In genomic region chr6:73388800-73389512, GRCh38 we compare ENCODE assay signal across 8 cellular contexts. TPM values are rescaled to one million over a fixed set of nuclear protein-coding genes. Genes with fewer than 3 reads are reported as not detected.
DNase-seq lines count a peak whose midpoint lies in the region; ATAC-seq, FAIRE-seq and TF ChIP-seq lines count a peak whose summit lies in the region.

No MANE protein-coding gene starts in this region.

- H3K36me3 Mint-ChIP-seq in T-cell (no peaks in the 10 kb centered on the region), astrocyte (ENCODE audit: low read depth, unreplicated experiment) (no peaks in the 10 kb centered on the region)

- H3K4me3 ChIP-seq in HUES6 (ENCODE audit: low read depth, low read length) (peak overlapping the region; percentile 63), astrocyte (ENCODE audit: insufficient read depth, low read depth, low read length) (peak overlapping the region; percentile 64), sigmoid colon (peak overlapping the region; percentile 9 to 53 (median 44))

- no peak for FAIRE-seq in astrocyte (lab: Jason Lieb, UNC)

- peaks cover 17 to 26% (median 20%) of the 10 kb centered on the region in 3 donors for H3K4me1 Mint-ChIP-seq in T-cell
- H3K4me1 Mint-ChIP-seq in astrocyte (ENCODE audit: low read depth, unreplicated experiment), result no peaks in the 10 kb centered on the region

- H3K4me2 ChIP-seq in astrocyte (ENCODE audit: low read length), result peak overlapping the region; percentile 91

- no peaks in the 10 kb centered on the region for H3K9me3 ChIP-seq in HUES6 (ENCODE audit: control insufficient read depth, insufficient read depth, low read depth, low read length)
- no peaks in the 10 kb centered on the region for H3K9me3 ChIP-seq in astrocyte (ENCODE audit: insufficient read depth, low read depth, low read length)
- H3K9me3 ChIP-seq in sigmoid colon, result no peaks in the 10 kb centered on the region

- intact Hi-C loops in sigmoid colon (cut with DNase I), result no loop called here

- peaks cover 4% of the 10 kb centered on the region; the same call in 1 of the 2 replicates for H3K4me1 ChIP-seq in HUES6 (ENCODE audit: control insufficient read depth, insufficient read depth, low read length)
- no peaks in the 10 kb centered on the region for H3K4me1 ChIP-seq in astrocyte (ENCODE audit: insufficient read depth, low read length)
- peaks cover 0 to 11% (median 2%) of the 10 kb centered on the region in 4 donors for H3K4me1 ChIP-seq in sigmoid colon

- CTCF ChIA-PET in T-cell (lab: Charles Lee), result interaction anchor here (0.6 to 1.1 kb wide), 4 partner anchors 12 to 1325 kb away, joined by 3 to 4 read pairs (median 4); partner anchors contain the start of gene MTO1 (in 1 of the 2)

- H3K27me3 Mint-ChIP-seq in T-cell (peaks cover 0 to 1% of the 10 kb centered on the region in 2 donors), astrocyte (ENCODE audit: low read depth, unreplicated experiment) (no peaks in the 10 kb centered on the region)

- no peak for TF ChIP-seq POLR2A in sigmoid colon (IDR thresholded peaks at IDR 0.05)

- TF ChIP-seq CTCF in astrocyte (IDR thresholded peaks at IDR 0.05; ENCODE audit: insufficient read depth, low read depth, low read length), result peak; percentile 58
- peak in 2 of 4 experiments; percentile 25 to 54 for TF ChIP-seq CTCF in sigmoid colon (IDR thresholded peaks at IDR 0.05)

- H2AFZ ChIP-seq in astrocyte (ENCODE audit: low read depth, low read length), result peak overlapping the region; percentile 90

- peak; percentile 82 for ATAC-seq in GM21526 (IDR thresholded peaks at IDR 0.05; ENCODE audit: low FRiP score, unreplicated experiment)
- ATAC-seq in T-cell (replicated peaks in 1 of 4), result peak; percentile 79 to 89 (median 84)

- WGBS in sigmoid colon, 2 donors, result 1 to 2% methylated on average over 38 of the region's 38 CpGs

- no peaks in the 10 kb centered on the region for H3K36me3 ChIP-seq in HUES6 (ENCODE audit: control insufficient read depth, insufficient read depth, low read length)
- no peaks in the 10 kb centered on the region for H3K36me3 ChIP-seq in astrocyte (ENCODE audit: insufficient read depth, low read length)
- no peaks in the 10 kb centered on the region for H3K36me3 ChIP-seq in sigmoid colon

- DNase-seq in ELF-1 (ENCODE audit: low read depth, low spot score) (peak; percentile 90), T-cell (peak in 30 of 34 experiments; percentile 7 to 54 (median 26)), astrocyte (ENCODE audit: low read depth) (peak; percentile 41), iPS DF 19.7 (ENCODE audit: low read depth, low spot score) (peak; percentile 71), sigmoid colon (peak; percentile 67), cortex of kidney (lab: John Stamatoyannopoulos, UW) (no peak)

- POLR2A ChIA-PET in T-cell (lab: Charles Lee), result no interaction called here

- H3K27ac ChIP-seq in HUES6 (ENCODE audit: low read depth, low read length), result peak overlapping the region; percentile 50; the same call in 1 of the 2 replicates
- H3K27ac ChIP-seq in astrocyte (ENCODE audit: low read depth, low read length), result peak overlapping the region; percentile 20
- peak overlapping the region in 2 of 4 donors; percentile 20 to 41 for H3K27ac ChIP-seq in sigmoid colon

- H3K27me3 ChIP-seq in HUES6 (ENCODE audit: control insufficient read depth, insufficient read depth, low read length), result no peaks in the 10 kb centered on the region
- H3K27me3 ChIP-seq in astrocyte (ENCODE audit: insufficient read depth, low read length), result no peaks in the 10 kb centered on the region
- H3K27me3 ChIP-seq in sigmoid colon, result no peaks in the 10 kb centered on the region

- H3K9me3 Mint-ChIP-seq in T-cell (no peaks in the 10 kb centered on the region), astrocyte (ENCODE audit: unreplicated experiment) (no peaks in the 10 kb centered on the region)

- H3K27ac Mint-ChIP-seq in T-cell (peak overlapping the region; percentile 84 to 86), astrocyte (ENCODE audit: unreplicated experiment) (no peak overlapping the region)

- H3K79me2 ChIP-seq in astrocyte (ENCODE audit: insufficient read depth, low read length), result no peaks in the 10 kb centered on the region

- H3K9ac ChIP-seq in HUES6 (ENCODE audit: low read length) (peak overlapping the region; percentile 84), astrocyte (ENCODE audit: low read length) (peak overlapping the region; percentile 76)

- H3K4me3 Mint-ChIP-seq in T-cell (peak overlapping the region; percentile 79 to 83 (median 80)), astrocyte (ENCODE audit: unreplicated experiment) (peak overlapping the region; percentile 83)

- no peak for TF ChIP-seq EP300 in sigmoid colon (IDR thresholded peaks at IDR 0.05)

- H4K20me1 ChIP-seq in astrocyte (ENCODE audit: insufficient read depth, low read length), result no peaks in the 10 kb centered on the region

RNA-seq across cellular contexts. Expression of gene DDX43, which starts 5.7 kb away (rescaled TPM):
- total RNA-seq in T-cell (1 to 10 TPM in 3 of 5 donors, under 1 TPM in 2; 0.47 to 2.7 (median 1.3) TPM), astrocyte (not detected in 2 replicates), sigmoid colon (1 to 10 TPM; 1.1 to 9.4 (median 1.9) TPM)
- polyA plus RNA-seq in sigmoid colon, result 1 to 10 TPM in 1 of 3 donors, under 1 TPM in 1, not detected in 1; 0.73 to 1.2 TPM

RNA-seq across cellular contexts. Expression of gene OOEP, which starts 19.3 kb away (rescaled TPM):
- total RNA-seq in T-cell (under 1 TPM in 2 of 5 donors, not detected in 3; 0.63 to 0.93 TPM), astrocyte (not detected in 2 replicates), sigmoid colon (not detected)
- under 1 TPM in 2 of 3 donors, not detected in 1; 0.23 to 0.60 TPM for polyA plus RNA-seq in sigmoid colon

RNA-seq across cellular contexts. Expression of gene KHDC3L, which starts 26.5 kb away (rescaled TPM):
- total RNA-seq in T-cell (not detected), astrocyte (not detected in 2 replicates), sigmoid colon (not detected)
- polyA plus RNA-seq in sigmoid colon, result not detected

RNA-seq across cellular contexts. Expression of gene DPPA5, which starts 34.9 kb away (rescaled TPM):
- total RNA-seq in T-cell, result not detected
- not detected in 2 replicates for total RNA-seq in astrocyte
- not detected for total RNA-seq in sigmoid colon
- polyA plus RNA-seq in sigmoid colon, result not detected
